Comparison of ENCODE assay signal across 13 cellular contexts in genomic region chr7:30184804-30185487, GRCh38. TPM values are rescaled to one million over a fixed set of nuclear protein-coding genes. Genes with fewer than 3 reads are reported as not detected.
DNase-seq lines count a peak whose midpoint lies in the region; ATAC-seq and TF ChIP-seq lines count a peak whose summit lies in the region.
"Had no signal": no experiment of that assay in that cellular context is flagged by ENCODE, and none has a peak within 500 bp of the region (broad histone marks: within the 10 kb centered on the region; RNA-seq: fewer than 3 reads in every experiment).

No MANE protein-coding gene starts in this region.

- H3K4me1 ChIP-seq in gastrocnemius medialis, result peaks cover 31 to 47% of the 10 kb centered on the region in 2 donors
- H3K4me1 ChIP-seq: BE2C had no signal

- TF ChIP-seq CTCF in gastrocnemius medialis (IDR thresholded peaks at IDR 0.05 in 4 of 5, conservative IDR thresholded peaks at IDR 0.05 in 1 of 5), result no peak

- H3K27ac ChIP-seq in gastrocnemius medialis, result peak overlapping the region; percentile 86 to 92 (median 90)

- in situ Hi-C loops in gastrocnemius medialis (cut with MboI; ENCODE audit: low sequenced_read_pairs in 4 of 4), result loop anchor here in 1 of 4 donors (5.0 kb wide), 1 partner anchor 42 kb away; no protein-coding TSS in a partner anchor

- H3K9me3 ChIP-seq in gastrocnemius medialis (no peaks in the 10 kb centered on the region), MG63 (peaks cover 8% of the 10 kb centered on the region)
- H3K9me3 ChIP-seq: BE2C had no signal

- H3K4me3 ChIP-seq in gastrocnemius medialis (no peak overlapping the region), MG63 (no peak overlapping the region)

- DNase-seq in DMS53 (lab: John Stamatoyannopoulos, UW), result peak; percentile 71
- peak; percentile 59 for DNase-seq in RPMI8226
- DNase-seq in left cardiac atrium, result no peak
- peak; percentile 82 to 90 for DNase-seq in gastrocnemius medialis
- DNase-seq in NCI-H2107 treated with DMSO at 0.1 percent for 48 hours (lab: John Stamatoyannopoulos, UW; ENCODE audit: unreplicated experiment), result no peak
- DNase-seq in MG63, result no peak
- DNase-seq: activated CD4-positive, alpha-beta T cell treated with anti-CD3 and anti-CD28 coated beads for 1 hour; activated naive CD4-positive, alpha-beta T cell treated with anti-CD3 and anti-CD28 coated beads for 36 hours; BE2C; effector CD4-positive, alpha-beta T cell had no signal

- no peak for TF ChIP-seq POLR2A in gastrocnemius medialis (IDR thresholded peaks at IDR 0.05)

- H3K36me3 ChIP-seq in gastrocnemius medialis, result no peaks in the 10 kb centered on the region
- no peaks in the 10 kb centered on the region for H3K36me3 ChIP-seq in MG63
- H3K36me3 ChIP-seq: BE2C had no signal

- intact Hi-C loops in left cardiac atrium (cut with DNase I), result no loop called here
- intact Hi-C loops in gastrocnemius medialis (cut with DNase I; ENCODE audit: low total_unique reads), result loop anchor here (2.0 kb wide), 1 partner anchor 40 kb away; no protein-coding TSS in a partner anchor

- H3K27me3 ChIP-seq in gastrocnemius medialis (no peaks in the 10 kb centered on the region), MG63 (no peaks in the 10 kb centered on the region)
- H3K27me3 ChIP-seq: BE2C had no signal

- peak; percentile 86 to 91 for ATAC-seq in left cardiac atrium
- peak; percentile 95 to 96 for ATAC-seq in gastrocnemius medialis
- no peak for ATAC-seq in GM21825 (IDR thresholded peaks at IDR 0.05; ENCODE audit: unreplicated experiment)
- ATAC-seq in HG03196 (IDR thresholded peaks at IDR 0.05; ENCODE audit: unreplicated experiment), result no peak
- ATAC-seq: natural killer cell treated with Interleukin-12 subunit alpha and Interleukin-12 subunit beta and Interleukin-15 and Interleukin-18, amount 100 ng/mL, for 72 hours had no signal

RNA-seq across cellular contexts. Expression of gene MTURN, which starts 50.2 kb away (rescaled TPM):
- 10 to 100 TPM; 25.8 to 27.3 TPM for total RNA-seq in left cardiac atrium
- total RNA-seq in gastrocnemius medialis, result 10 to 100 TPM; 32.9 to 81.9 (median 44.7) TPM
- total RNA-seq in MG63 (2014; rRNA removed; shearing (Covaris generic); ENCODE audit: low replicate concordance), result 2.0 and 7.1 TPM in 2 replicates

Comparison
In these comparisons a context has a peak if more than half of its experiments do, and no peak if none do; other contexts are left out.
1. DNase-seq: peak in DMS53 (single experiment), RPMI8226 (single experiment) and gastrocnemius medialis (2 of 2); none in left cardiac atrium (single experiment), NCI-H2107 treated with DMSO at 0.1 percent for 48 hours (single experiment) and MG63 (single experiment).
2. ATAC-seq: peak in left cardiac atrium (2 of 2) and gastrocnemius medialis (2 of 2); none in GM21825 (single experiment) and HG03196 (single experiment).